ENCODE assay signal across 15 cellular contexts in the genomic region with DNA sequence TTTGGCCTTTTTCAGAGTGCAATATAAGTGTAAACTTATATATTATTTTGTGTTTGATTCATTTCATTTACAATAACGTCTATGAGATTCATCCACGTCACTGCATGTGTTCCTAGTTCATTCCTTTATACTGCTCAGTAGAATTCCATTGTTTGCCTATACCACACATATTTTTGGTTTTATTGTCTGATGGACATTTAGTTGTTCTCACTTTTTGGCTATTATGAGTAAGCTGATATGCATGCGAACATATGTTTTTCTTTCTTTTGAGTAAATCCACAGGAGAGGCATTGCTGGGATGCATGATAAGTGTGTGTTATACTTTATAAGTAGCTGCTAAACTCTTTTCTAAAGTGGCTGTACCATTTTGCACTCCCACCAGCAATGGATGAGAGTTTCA.
"Had no signal": no experiment of that assay in that cellular context is flagged by ENCODE, and none has a peak within 500 bp of the region (broad histone marks: within the 10 kb centered on the region; RNA-seq: fewer than 3 reads in every experiment).

No MANE protein-coding gene starts in this region.

- H2AFZ ChIP-seq: parathyroid adenoma had no signal

- H3K79me2 ChIP-seq: parathyroid adenoma had no signal

- ATAC-seq: gastrocnemius medialis; heart right ventricle; stimulated activated effector memory CD8-positive, alpha-beta T cell treated with anti-CD3 and anti-CD28 coated beads, Interleukin-12 subunit alpha, Interleukin-12 subunit beta, amount 100 ng/mL, for 72 hours had no signal

- DNase-seq: activated CD4-positive, alpha-beta T cell treated with anti-CD3 and anti-CD28 coated beads, Interleukin-2, amount 10 ng/mL, durations not matched to agents 24 days and 14 days; activated CD4-positive, CD25-positive, alpha-beta regulatory T cell; activated naive CD4-positive, alpha-beta T cell; activated naive CD8-positive, alpha-beta T cell treated with anti-CD3 and anti-CD28 coated beads, Interleukin-2, amount 10 ng/mL, durations not matched to agents 7 days and 5 days; anterior cingulate cortex; caudate nucleus; effector CD8-positive, alpha-beta T cell; esophagus squamous epithelium; gastrocnemius medialis; heart right ventricle; midbrain had no signal

- H3K9me3 ChIP-seq: esophagus squamous epithelium, gastrocnemius medialis, heart right ventricle had no signal

- H3K36me3 ChIP-seq: esophagus squamous epithelium, gastrocnemius medialis, heart right ventricle had no signal

- H3K27ac ChIP-seq: coronary artery, esophagus squamous epithelium, gastrocnemius medialis, heart right ventricle, parathyroid adenoma had no signal

- H3K9ac ChIP-seq: parathyroid adenoma had no signal

- H3K4me3 ChIP-seq: coronary artery, esophagus squamous epithelium, gastrocnemius medialis, heart right ventricle, lung had no signal

- H3K27me3 ChIP-seq: esophagus squamous epithelium, gastrocnemius medialis had no signal

- H3K4me1 ChIP-seq: esophagus squamous epithelium, gastrocnemius medialis, parathyroid adenoma had no signal
